8 cellular contexts compared by ENCODE assay signal in genomic region chr4:182808673-182809416, GRCh38.
DNase-seq lines count a peak whose midpoint lies in the region; ATAC-seq and TF ChIP-seq lines count a peak whose summit lies in the region.

No MANE protein-coding gene starts in this region.

- TF ChIP-seq CTCF in GM12865 (IDR thresholded peaks at IDR 0.05; ENCODE audit: insufficient read depth, low read depth, low read length, missing control alignments) (no peak), mesothelial cell of epicardium (IDR thresholded peaks at IDR 0.05; ENCODE audit: unreplicated experiment) (no peak)

- no peak overlapping the region for H3K4me3 Mint-ChIP-seq in mesothelial cell of epicardium

- peaks cover 19% of the 10 kb centered on the region for H3K9me3 Mint-ChIP-seq in mesothelial cell of epicardium

- ATAC-seq in GM21737 (IDR thresholded peaks at IDR 0.05; ENCODE audit: unreplicated experiment) (peak; percentile 71), Right ventricle myocardium superior (ENCODE audit: poor library complexity) (no peak)

- peaks cover 7% of the 10 kb centered on the region for H3K27me3 Mint-ChIP-seq in mesothelial cell of epicardium (ENCODE audit: low read depth)

- H3K36me3 Mint-ChIP-seq in mesothelial cell of epicardium = peaks cover 6% of the 10 kb centered on the region

- H3K27ac Mint-ChIP-seq in mesothelial cell of epicardium = no peak overlapping the region

- DNase-seq in GM12865 (ENCODE audit: low read depth) = peak; percentile 76
- peak; percentile 97 for DNase-seq in Kasumi-1 (lab: John Stamatoyannopoulos, UW)
- peak; percentile 72 to 73 for DNase-seq in activated T-cell treated with anti-CD3 and anti-CD28 coated beads, Interleukin-2, amount 50 U/mL, for 48 hours
- DNase-seq in stimulated activated CD4-positive, alpha-beta T cell treated with anti-CD3 and anti-CD28 coated beads, TNF-alpha, amount 100 ng/mL, for 24 hours (ENCODE audit: low read depth in 3 of 3) = peak; percentile 2 to 46 (median 23)
- DNase-seq in mesothelial cell of epicardium (ENCODE audit: low spot score in 2 of 2, unreplicated experiment in 2 of 2) = no peak
- DNase-seq in head of caudate nucleus = no peak
- no peak for DNase-seq in Right ventricle myocardium superior

- no peak overlapping the region for H3K4me3 ChIP-seq in GM12865 (ENCODE audit: low read depth, low read length)

- intact Hi-C loops in head of caudate nucleus (cut with DNase I) (loop anchor here (5.0 to 10.0 kb wide), 2 partner anchors 334 to 1667 kb away; no protein-coding TSS in a partner anchor), Right ventricle myocardium superior (cut with DNase I) (loop anchor here (5.0 kb wide), 1 partner anchor 332 kb away; no protein-coding TSS in a partner anchor)

- H3K4me1 Mint-ChIP-seq in mesothelial cell of epicardium = peaks cover 15% of the 10 kb centered on the region

Comparison
In these comparisons a context has a peak if more than half of its experiments do, and no peak if none do; other contexts are left out.
1. DNase-seq: peak in GM12865 (single experiment), Kasumi-1 (2 of 2), activated T-cell treated with anti-CD3 and anti-CD28 coated beads, Interleukin-2, amount 50 U/mL, for 48 hours (2 of 2) and stimulated activated CD4-positive, alpha-beta T cell treated with anti-CD3 and anti-CD28 coated beads, TNF-alpha, amount 100 ng/mL, for 24 hours (3 of 3); none in mesothelial cell of epicardium (0 of 2), head of caudate nucleus (0 of 42) and Right ventricle myocardium superior (single experiment).